1 cellular context compared by ENCODE assay signal in the genomic region with DNA sequence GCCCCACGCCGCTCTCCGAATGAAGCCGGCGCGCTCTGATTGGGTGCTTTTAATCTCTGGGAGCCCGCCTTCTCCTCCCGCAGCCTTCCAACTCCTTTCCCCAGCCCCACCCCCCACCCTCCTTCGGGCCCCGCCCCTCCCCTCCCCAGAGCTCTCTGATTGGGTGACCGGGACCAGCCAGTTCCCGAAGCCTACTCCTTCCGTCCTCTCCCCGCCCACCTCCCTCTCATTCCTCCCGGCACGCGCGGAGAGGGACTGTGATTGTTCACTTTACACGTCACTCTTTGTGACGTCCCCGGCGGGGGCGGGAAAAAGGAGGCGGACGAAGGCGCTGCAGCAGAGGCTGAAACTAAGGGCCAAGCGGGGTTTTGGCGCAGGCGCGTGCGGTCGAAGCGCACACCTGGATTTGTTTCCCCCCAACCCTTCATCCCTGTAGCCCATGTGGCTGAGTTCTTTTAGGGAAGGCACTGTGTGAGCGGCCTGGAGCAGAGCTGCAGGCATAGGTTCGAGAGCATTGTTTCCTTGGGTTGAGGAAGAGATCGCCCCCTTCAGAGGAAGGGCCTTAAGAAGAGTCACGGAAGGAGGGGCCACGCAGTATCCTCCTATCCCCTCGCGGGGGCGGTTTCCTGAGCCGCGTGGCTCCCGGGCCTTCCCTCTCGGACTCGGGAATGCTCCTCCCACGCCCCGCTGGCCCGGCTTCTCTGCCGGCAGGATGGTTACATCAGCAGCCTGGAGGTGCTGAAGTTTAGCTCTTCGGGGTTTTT.
TF ChIP-seq lines count a peak whose summit lies in the region.

Gene MEX3C (minus strand): TSS at position 21 of the 764 bp plus-strand sequence. CDS start 361 bp downstream, outside the sequence.

TF ChIP-seq in K562, 482 proteins besides CTCF, POLR2A, EP300 and RAD21 (continued from another document and continues in another):
- TF ChIP-seq ZNF41 (CRISPR knock-in tag; conservative IDR thresholded peaks at IDR 0.05) (no peak), HMG20B (CRISPR knock-in tag; IDR thresholded peaks at IDR 0.05) (no peak), CHD2 (IDR thresholded peaks at IDR 0.05; ENCODE audit: low read depth, low read length) (peak; percentile 62), TFAM (CRISPR knock-in tag; conservative IDR thresholded peaks at IDR 0.05) (no peak), COPS2 (conservative IDR thresholded peaks at IDR 0.05) (no peak), TAF15 (IDR thresholded peaks at IDR 0.05; ENCODE audit: low read depth, low read length) (no peak), MYBL2 (IDR thresholded peaks at IDR 0.05; ENCODE audit: low read depth) (no peak), MYBL2 (CRISPR knock-in tag; IDR thresholded peaks at IDR 0.05; ENCODE audit: borderline replicate concordance) (no peak), MNT (conservative IDR thresholded peaks at IDR 0.05) (peak; percentile 72 to 83), CBFB (CRISPR knock-in tag; IDR thresholded peaks at IDR 0.05) (no peak), POLR2AphosphoS5 (IDR thresholded peaks at IDR 0.05; ENCODE audit: control insufficient read depth, insufficient read depth, low read depth, low read length) (0 out of 2 replicates have a peak, but pooled peaks have one; percentile 37), TCF7 (IDR thresholded peaks at IDR 0.05; ENCODE audit: borderline replicate concordance) (no peak), FOXJ3 (CRISPR knock-in tag; IDR thresholded peaks at IDR 0.05) (no peak), ZC3H11A (IDR thresholded peaks at IDR 0.05; ENCODE audit: low read depth, low read length) (no peak), CCNT2 (IDR thresholded peaks at IDR 0.05; ENCODE audit: borderline replicate concordance, extremely low read depth, insufficient read length, low read depth, low read length) (no peak), DMBX1 (CRISPR knock-in tag; IDR thresholded peaks at IDR 0.05; ENCODE audit: borderline replicate concordance) (no peak), SREBF1 (IDR thresholded peaks at IDR 0.05; ENCODE audit: borderline replicate concordance, low read depth, low read length) (no peak), KLF10 (CRISPR knock-in tag; IDR thresholded peaks at IDR 0.05) (no peak), ARID4B (CRISPR knock-in tag; IDR thresholded peaks at IDR 0.05) (no peak), FOS (IDR thresholded peaks at IDR 0.05; ENCODE audit: extremely low read depth, insufficient read length) (peak; percentile 63), NR1H2 (CRISPR knock-in tag; IDR thresholded peaks at IDR 0.05) (no peak), HNRNPL (IDR thresholded peaks at IDR 0.05; ENCODE audit: low read depth, low read length) (no peak), RFX7 (CRISPR knock-in tag; IDR thresholded peaks at IDR 0.05) (no peak), NR3C1 (CRISPR knock-in tag; IDR thresholded peaks at IDR 0.05) (no peak), TBL1XR1 (IDR thresholded peaks at IDR 0.05; ENCODE audit: low read length in 2 of 2) (no peak; a peak in 1 of 4 replicates), SLC30A9 (CRISPR knock-in tag; IDR thresholded peaks at IDR 0.05) (no peak), ZSCAN29 (IDR thresholded peaks at IDR 0.05) (no peak), POLR2AphosphoS2 (IDR thresholded peaks at IDR 0.05; ENCODE audit: low read length) (no peak), CTBP1 (IDR thresholded peaks at IDR 0.05; ENCODE audit: borderline replicate concordance) (peak; percentile 71; the same call in 1 of the 2 replicates), SIN3B (IDR thresholded peaks at IDR 0.05; ENCODE audit: low read depth) (no peak), ZNF239 (CRISPR knock-in tag; IDR thresholded peaks at IDR 0.05) (no peak), ZNF184 (CRISPR knock-in tag; IDR thresholded peaks at IDR 0.05) (no peak), XRCC4 (IDR thresholded peaks at IDR 0.05; ENCODE audit: extremely low read depth, insufficient read depth, insufficient read length) (no peak), HNRNPH1 (optimal IDR thresholded peaks at IDR 0.05; ENCODE audit: low read depth, low read length) (no peak), ZNF444 (CRISPR knock-in tag; IDR thresholded peaks at IDR 0.05) (no peak), ESRRA (IDR thresholded peaks at IDR 0.05; ENCODE audit: borderline replicate concordance, low read depth) (no peak), ZNF507 (tag; conservative IDR thresholded peaks at IDR 0.05) (no peak), ILF3 (IDR thresholded peaks at IDR 0.05; ENCODE audit: borderline replicate concordance) (no peak), DIDO1 (tag; IDR thresholded peaks at IDR 0.05; ENCODE audit: low read depth) (no peak), ZNF197 (CRISPR knock-in tag; IDR thresholded peaks at IDR 0.05; ENCODE audit: low read depth) (no peak)
- TF ChIP-seq, protein P1, sequence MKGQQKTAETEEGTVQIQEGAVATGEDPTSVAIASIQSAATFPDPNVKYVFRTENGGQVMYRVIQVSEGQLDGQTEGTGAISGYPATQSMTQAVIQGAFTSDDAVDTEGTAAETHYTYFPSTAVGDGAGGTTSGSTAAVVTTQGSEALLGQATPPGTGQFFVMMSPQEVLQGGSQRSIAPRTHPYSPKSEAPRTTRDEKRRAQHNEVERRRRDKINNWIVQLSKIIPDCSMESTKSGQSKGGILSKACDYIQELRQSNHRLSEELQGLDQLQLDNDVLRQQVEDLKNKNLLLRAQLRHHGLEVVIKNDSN (CRISPR knock-in tag; IDR thresholded peaks at IDR 0.05) = no peak
- TF ChIP-seq, protein P2, sequence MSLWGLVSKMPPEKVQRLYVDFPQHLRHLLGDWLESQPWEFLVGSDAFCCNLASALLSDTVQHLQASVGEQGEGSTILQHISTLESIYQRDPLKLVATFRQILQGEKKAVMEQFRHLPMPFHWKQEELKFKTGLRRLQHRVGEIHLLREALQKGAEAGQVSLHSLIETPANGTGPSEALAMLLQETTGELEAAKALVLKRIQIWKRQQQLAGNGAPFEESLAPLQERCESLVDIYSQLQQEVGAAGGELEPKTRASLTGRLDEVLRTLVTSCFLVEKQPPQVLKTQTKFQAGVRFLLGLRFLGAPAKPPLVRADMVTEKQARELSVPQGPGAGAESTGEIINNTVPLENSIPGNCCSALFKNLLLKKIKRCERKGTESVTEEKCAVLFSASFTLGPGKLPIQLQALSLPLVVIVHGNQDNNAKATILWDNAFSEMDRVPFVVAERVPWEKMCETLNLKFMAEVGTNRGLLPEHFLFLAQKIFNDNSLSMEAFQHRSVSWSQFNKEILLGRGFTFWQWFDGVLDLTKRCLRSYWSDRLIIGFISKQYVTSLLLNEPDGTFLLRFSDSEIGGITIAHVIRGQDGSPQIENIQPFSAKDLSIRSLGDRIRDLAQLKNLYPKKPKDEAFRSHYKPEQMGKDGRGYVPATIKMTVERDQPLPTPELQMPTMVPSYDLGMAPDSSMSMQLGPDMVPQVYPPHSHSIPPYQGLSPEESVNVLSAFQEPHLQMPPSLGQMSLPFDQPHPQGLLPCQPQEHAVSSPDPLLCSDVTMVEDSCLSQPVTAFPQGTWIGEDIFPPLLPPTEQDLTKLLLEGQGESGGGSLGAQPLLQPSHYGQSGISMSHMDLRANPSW (CRISPR knock-in tag; IDR thresholded peaks at IDR 0.05) = no peak
- TF ChIP-seq, protein P3, sequence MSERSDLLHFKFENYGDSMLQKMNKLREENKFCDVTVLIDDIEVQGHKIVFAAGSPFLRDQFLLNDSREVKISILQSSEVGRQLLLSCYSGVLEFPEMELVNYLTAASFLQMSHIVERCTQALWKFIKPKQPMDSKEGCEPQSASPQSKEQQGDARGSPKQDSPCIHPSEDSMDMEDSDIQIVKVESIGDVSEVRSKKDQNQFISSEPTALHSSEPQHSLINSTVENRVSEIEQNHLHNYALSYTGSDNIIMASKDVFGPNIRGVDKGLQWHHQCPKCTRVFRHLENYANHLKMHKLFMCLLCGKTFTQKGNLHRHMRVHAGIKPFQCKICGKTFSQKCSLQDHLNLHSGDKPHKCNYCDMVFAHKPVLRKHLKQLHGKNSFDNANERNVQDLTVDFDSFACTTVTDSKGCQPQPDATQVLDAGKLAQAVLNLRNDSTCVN (CRISPR knock-in tag; IDR thresholded peaks at IDR 0.05) = no peak
- TF ChIP-seq, protein P4, sequence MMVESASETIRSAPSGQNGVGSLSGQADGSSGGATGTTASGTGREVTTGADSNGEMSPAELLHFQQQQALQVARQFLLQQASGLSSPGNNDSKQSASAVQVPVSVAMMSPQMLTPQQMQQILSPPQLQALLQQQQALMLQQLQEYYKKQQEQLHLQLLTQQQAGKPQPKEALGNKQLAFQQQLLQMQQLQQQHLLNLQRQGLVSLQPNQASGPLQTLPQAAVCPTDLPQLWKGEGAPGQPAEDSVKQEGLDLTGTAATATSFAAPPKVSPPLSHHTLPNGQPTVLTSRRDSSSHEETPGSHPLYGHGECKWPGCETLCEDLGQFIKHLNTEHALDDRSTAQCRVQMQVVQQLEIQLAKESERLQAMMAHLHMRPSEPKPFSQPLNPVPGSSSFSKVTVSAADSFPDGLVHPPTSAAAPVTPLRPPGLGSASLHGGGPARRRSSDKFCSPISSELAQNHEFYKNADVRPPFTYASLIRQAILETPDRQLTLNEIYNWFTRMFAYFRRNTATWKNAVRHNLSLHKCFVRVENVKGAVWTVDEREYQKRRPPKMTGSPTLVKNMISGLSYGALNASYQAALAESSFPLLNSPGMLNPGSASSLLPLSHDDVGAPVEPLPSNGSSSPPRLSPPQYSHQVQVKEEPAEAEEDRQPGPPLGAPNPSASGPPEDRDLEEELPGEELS (CRISPR knock-in tag; IDR thresholded peaks at IDR 0.05; ENCODE audit: borderline replicate concordance) = no peak
- TF ChIP-seq, protein P5, sequence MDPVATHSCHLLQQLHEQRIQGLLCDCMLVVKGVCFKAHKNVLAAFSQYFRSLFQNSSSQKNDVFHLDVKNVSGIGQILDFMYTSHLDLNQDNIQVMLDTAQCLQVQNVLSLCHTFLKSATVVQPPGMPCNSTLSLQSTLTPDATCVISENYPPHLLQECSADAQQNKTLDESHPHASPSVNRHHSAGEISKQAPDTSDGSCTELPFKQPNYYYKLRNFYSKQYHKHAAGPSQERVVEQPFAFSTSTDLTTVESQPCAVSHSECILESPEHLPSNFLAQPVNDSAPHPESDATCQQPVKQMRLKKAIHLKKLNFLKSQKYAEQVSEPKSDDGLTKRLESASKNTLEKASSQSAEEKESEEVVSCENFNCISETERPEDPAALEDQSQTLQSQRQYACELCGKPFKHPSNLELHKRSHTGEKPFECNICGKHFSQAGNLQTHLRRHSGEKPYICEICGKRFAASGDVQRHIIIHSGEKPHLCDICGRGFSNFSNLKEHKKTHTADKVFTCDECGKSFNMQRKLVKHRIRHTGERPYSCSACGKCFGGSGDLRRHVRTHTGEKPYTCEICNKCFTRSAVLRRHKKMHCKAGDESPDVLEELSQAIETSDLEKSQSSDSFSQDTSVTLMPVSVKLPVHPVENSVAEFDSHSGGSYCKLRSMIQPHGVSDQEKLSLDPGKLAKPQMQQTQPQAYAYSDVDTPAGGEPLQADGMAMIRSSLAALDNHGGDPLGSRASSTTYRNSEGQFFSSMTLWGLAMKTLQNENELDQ (CRISPR knock-in tag; IDR thresholded peaks at IDR 0.05; ENCODE audit: borderline replicate concordance) = no peak
